Comparison of ENCODE assay signal across 1 cellular context in the genomic region with DNA sequence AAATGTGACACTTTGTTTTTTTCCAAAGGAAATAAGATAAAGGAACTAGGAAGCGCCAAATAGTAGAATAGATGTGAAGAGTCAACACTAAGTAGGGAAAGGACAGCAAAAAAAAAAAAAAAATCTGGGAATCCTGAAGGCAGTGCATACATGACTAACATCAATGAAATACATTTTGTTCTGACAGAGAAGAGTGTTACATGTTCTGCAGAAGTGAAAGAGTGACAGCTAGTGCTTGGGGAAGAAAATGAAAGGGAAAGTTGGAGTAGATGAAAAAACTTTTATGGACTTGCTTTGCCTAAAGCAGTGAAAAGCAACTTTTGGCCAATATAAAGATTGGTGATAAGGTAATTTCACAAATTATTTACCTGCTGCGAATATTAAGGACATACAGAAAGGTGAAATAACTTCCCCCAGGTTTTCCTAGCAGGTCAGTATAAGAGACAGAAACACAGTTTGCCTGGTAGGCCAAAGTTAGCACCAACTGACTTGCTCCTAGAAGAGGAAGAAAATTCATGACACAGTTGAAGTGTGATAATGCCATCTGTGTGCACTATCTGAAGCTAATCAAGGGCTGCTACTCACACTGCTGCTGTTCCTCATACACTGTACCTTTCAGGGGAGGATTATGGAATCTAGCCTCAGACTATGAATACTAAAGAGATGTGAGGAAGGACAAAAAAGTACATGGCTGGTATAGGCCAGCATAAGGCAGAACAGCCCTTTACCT.
TF ChIP-seq lines count a peak whose summit lies in the region.

No MANE protein-coding gene starts in this region.

TF ChIP-seq in GM12878, 131 proteins besides CTCF, POLR2A, EP300 and RAD21 (continued from another document and continues in another):
- TF ChIP-seq BHLHE40 (IDR thresholded peaks at IDR 0.05; ENCODE audit: borderline replicate concordance in 1 of 2, low read depth in 2 of 2, low read length in 1 of 2) (no peak), IKZF2 (IDR thresholded peaks at IDR 0.05) (peak; percentile 8 to 60; a peak in 3 of 4 replicates), CHD4 (IDR thresholded peaks at IDR 0.05) (no peak), IKZF1 (conservative IDR thresholded peaks at IDR 0.05) (0 out of 2 replicates have a peak, but pooled peaks have one; percentile 15), FOXK2 (IDR thresholded peaks at IDR 0.05) (no peak), SMAD5 (IDR thresholded peaks at IDR 0.05; ENCODE audit: low read depth) (no peak), SPI1 (IDR thresholded peaks at IDR 0.05; ENCODE audit: borderline replicate concordance, insufficient read depth, low read depth, low read length) (no peak), MYC (IDR thresholded peaks at IDR 0.05; ENCODE audit: insufficient read depth, insufficient read length, insufficient replicate concordance, low read length, severe bottlenecking) (no peak), HDAC6 (IDR thresholded peaks at IDR 0.05; ENCODE audit: unreplicated experiment) (no peak), IRF4 (IDR thresholded peaks at IDR 0.05; ENCODE audit: low read depth, low read length) (no peak), EED (IDR thresholded peaks at IDR 0.05; ENCODE audit: low read depth) (no peak), SIX5 (IDR thresholded peaks at IDR 0.05; ENCODE audit: low read depth, low read length, severe bottlenecking) (no peak), FOS (IDR thresholded peaks at IDR 0.05; ENCODE audit: borderline replicate concordance, extremely low read depth, insufficient read length) (no peak), ZNF217 (IDR thresholded peaks at IDR 0.05) (no peak), SIN3A (IDR thresholded peaks at IDR 0.05; ENCODE audit: low read depth, low read length) (no peak), DPF2 (IDR thresholded peaks at IDR 0.05) (no peak), ATF7 (IDR thresholded peaks at IDR 0.05; ENCODE audit: low read depth) (peak; percentile 35; the same call in 1 of the 2 replicates), NBN (IDR thresholded peaks at IDR 0.05) (peak; percentile 50; the same call in 1 of the 2 replicates), TCF12 (IDR thresholded peaks at IDR 0.05; ENCODE audit: low read depth, low read length) (no peak)
- TF ChIP-seq, protein P1, sequence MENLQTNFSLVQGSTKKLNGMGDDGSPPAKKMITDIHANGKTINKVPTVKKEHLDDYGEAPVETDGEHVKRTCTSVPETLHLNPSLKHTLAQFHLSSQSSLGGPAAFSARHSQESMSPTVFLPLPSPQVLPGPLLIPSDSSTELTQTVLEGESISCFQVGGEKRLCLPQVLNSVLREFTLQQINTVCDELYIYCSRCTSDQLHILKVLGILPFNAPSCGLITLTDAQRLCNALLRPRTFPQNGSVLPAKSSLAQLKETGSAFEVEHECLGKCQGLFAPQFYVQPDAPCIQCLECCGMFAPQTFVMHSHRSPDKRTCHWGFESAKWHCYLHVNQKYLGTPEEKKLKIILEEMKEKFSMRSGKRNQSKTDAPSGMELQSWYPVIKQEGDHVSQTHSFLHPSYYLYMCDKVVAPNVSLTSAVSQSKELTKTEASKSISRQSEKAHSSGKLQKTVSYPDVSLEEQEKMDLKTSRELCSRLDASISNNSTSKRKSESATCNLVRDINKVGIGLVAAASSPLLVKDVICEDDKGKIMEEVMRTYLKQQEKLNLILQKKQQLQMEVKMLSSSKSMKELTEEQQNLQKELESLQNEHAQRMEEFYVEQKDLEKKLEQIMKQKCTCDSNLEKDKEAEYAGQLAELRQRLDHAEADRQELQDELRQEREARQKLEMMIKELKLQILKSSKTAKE (IDR thresholded peaks at IDR 0.05; ENCODE audit: low read depth, poor library complexity, severe bottlenecking) = peak; percentile 31
- TF ChIP-seq, protein P2, sequence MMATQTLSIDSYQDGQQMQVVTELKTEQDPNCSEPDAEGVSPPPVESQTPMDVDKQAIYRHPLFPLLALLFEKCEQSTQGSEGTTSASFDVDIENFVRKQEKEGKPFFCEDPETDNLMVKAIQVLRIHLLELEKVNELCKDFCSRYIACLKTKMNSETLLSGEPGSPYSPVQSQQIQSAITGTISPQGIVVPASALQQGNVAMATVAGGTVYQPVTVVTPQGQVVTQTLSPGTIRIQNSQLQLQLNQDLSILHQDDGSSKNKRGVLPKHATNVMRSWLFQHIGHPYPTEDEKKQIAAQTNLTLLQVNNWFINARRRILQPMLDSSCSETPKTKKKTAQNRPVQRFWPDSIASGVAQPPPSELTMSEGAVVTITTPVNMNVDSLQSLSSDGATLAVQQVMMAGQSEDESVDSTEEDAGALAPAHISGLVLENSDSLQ (IDR thresholded peaks at IDR 0.05) = peak; percentile 94
- TF ChIP-seq, protein P3, sequence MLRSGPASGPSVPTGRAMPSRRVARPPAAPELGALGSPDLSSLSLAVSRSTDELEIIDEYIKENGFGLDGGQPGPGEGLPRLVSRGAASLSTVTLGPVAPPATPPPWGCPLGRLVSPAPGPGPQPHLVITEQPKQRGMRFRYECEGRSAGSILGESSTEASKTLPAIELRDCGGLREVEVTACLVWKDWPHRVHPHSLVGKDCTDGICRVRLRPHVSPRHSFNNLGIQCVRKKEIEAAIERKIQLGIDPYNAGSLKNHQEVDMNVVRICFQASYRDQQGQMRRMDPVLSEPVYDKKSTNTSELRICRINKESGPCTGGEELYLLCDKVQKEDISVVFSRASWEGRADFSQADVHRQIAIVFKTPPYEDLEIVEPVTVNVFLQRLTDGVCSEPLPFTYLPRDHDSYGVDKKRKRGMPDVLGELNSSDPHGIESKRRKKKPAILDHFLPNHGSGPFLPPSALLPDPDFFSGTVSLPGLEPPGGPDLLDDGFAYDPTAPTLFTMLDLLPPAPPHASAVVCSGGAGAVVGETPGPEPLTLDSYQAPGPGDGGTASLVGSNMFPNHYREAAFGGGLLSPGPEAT (IDR thresholded peaks at IDR 0.05; ENCODE audit: low read depth) = no peak
- TF ChIP-seq, protein P4, sequence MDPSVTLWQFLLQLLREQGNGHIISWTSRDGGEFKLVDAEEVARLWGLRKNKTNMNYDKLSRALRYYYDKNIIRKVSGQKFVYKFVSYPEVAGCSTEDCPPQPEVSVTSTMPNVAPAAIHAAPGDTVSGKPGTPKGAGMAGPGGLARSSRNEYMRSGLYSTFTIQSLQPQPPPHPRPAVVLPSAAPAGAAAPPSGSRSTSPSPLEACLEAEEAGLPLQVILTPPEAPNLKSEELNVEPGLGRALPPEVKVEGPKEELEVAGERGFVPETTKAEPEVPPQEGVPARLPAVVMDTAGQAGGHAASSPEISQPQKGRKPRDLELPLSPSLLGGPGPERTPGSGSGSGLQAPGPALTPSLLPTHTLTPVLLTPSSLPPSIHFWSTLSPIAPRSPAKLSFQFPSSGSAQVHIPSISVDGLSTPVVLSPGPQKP (IDR thresholded peaks at IDR 0.05; ENCODE audit: low read depth, low read length) = no peak
- TF ChIP-seq, protein P5, sequence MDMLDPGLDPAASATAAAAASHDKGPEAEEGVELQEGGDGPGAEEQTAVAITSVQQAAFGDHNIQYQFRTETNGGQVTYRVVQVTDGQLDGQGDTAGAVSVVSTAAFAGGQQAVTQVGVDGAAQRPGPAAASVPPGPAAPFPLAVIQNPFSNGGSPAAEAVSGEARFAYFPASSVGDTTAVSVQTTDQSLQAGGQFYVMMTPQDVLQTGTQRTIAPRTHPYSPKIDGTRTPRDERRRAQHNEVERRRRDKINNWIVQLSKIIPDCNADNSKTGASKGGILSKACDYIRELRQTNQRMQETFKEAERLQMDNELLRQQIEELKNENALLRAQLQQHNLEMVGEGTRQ (IDR thresholded peaks at IDR 0.05; ENCODE audit: borderline replicate concordance, low read depth, low read length) = no peak
- TF ChIP-seq, protein P6, sequence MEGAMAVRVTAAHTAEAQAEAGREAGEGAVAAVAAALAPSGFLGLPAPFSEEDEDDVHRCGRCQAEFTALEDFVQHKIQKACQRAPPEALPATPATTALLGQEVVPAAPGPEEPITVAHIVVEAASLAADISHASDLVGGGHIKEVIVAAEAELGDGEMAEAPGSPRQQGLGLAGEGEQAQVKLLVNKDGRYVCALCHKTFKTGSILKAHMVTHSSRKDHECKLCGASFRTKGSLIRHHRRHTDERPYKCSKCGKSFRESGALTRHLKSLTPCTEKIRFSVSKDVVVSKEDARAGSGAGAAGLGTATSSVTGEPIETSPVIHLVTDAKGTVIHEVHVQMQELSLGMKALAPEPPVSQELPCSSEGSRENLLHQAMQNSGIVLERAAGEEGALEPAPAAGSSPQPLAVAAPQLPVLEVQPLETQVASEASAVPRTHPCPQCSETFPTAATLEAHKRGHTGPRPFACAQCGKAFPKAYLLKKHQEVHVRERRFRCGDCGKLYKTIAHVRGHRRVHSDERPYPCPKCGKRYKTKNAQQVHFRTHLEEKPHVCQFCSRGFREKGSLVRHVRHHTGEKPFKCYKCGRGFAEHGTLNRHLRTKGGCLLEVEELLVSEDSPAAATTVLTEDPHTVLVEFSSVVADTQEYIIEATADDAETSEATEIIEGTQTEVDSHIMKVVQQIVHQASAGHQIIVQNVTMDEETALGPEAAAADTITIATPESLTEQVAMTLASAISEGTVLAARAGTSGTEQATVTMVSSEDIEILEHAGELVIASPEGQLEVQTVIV (IDR thresholded peaks at IDR 0.05; ENCODE audit: borderline replicate concordance, partially characterized antibody) = no peak
- TF ChIP-seq, protein P7, sequence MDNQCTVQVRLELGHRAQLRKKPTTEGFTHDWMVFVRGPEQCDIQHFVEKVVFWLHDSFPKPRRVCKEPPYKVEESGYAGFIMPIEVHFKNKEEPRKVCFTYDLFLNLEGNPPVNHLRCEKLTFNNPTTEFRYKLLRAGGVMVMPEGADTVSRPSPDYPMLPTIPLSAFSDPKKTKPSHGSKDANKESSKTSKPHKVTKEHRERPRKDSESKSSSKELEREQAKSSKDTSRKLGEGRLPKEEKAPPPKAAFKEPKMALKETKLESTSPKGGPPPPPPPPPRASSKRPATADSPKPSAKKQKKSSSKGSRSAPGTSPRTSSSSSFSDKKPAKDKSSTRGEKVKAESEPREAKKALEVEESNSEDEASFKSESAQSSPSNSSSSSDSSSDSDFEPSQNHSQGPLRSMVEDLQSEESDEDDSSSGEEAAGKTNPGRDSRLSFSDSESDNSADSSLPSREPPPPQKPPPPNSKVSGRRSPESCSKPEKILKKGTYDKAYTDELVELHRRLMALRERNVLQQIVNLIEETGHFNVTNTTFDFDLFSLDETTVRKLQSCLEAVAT (IDR thresholded peaks at IDR 0.05) = 0 out of 2 replicates have a peak, but pooled peaks have one; percentile 24
- TF ChIP-seq, protein P8, sequence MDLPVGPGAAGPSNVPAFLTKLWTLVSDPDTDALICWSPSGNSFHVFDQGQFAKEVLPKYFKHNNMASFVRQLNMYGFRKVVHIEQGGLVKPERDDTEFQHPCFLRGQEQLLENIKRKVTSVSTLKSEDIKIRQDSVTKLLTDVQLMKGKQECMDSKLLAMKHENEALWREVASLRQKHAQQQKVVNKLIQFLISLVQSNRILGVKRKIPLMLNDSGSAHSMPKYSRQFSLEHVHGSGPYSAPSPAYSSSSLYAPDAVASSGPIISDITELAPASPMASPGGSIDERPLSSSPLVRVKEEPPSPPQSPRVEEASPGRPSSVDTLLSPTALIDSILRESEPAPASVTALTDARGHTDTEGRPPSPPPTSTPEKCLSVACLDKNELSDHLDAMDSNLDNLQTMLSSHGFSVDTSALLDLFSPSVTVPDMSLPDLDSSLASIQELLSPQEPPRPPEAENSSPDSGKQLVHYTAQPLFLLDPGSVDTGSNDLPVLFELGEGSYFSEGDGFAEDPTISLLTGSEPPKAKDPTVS (IDR thresholded peaks at IDR 0.05; ENCODE audit: low read depth, low read length) = no peak
- TF ChIP-seq, protein P9, sequence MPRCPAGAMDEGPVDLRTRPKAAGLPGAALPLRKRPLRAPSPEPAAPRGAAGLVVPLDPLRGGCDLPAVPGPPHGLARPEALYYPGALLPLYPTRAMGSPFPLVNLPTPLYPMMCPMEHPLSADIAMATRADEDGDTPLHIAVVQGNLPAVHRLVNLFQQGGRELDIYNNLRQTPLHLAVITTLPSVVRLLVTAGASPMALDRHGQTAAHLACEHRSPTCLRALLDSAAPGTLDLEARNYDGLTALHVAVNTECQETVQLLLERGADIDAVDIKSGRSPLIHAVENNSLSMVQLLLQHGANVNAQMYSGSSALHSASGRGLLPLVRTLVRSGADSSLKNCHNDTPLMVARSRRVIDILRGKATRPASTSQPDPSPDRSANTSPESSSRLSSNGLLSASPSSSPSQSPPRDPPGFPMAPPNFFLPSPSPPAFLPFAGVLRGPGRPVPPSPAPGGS (IDR thresholded peaks at IDR 0.05; ENCODE audit: borderline replicate concordance, insufficient read depth, low read depth, low read length, poor library complexity, severe bottlenecking) = no peak
- TF ChIP-seq, protein P10, sequence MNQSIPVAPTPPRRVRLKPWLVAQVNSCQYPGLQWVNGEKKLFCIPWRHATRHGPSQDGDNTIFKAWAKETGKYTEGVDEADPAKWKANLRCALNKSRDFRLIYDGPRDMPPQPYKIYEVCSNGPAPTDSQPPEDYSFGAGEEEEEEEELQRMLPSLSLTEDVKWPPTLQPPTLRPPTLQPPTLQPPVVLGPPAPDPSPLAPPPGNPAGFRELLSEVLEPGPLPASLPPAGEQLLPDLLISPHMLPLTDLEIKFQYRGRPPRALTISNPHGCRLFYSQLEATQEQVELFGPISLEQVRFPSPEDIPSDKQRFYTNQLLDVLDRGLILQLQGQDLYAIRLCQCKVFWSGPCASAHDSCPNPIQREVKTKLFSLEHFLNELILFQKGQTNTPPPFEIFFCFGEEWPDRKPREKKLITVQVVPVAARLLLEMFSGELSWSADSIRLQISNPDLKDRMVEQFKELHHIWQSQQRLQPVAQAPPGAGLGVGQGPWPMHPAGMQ (IDR thresholded peaks at IDR 0.05; ENCODE audit: borderline replicate concordance) = no peak
- TF ChIP-seq, protein P11, sequence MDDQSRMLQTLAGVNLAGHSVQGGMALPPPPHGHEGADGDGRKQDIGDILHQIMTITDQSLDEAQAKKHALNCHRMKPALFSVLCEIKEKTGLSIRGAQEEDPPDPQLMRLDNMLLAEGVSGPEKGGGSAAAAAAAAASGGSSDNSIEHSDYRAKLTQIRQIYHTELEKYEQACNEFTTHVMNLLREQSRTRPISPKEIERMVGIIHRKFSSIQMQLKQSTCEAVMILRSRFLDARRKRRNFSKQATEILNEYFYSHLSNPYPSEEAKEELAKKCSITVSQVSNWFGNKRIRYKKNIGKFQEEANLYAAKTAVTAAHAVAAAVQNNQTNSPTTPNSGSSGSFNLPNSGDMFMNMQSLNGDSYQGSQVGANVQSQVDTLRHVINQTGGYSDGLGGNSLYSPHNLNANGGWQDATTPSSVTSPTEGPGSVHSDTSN (IDR thresholded peaks at IDR 0.05; ENCODE audit: insufficient replicate concordance, low read depth, low read length) = no peak
